Comparison of ENCODE assay signal across 12 cellular contexts in the genomic region with DNA sequence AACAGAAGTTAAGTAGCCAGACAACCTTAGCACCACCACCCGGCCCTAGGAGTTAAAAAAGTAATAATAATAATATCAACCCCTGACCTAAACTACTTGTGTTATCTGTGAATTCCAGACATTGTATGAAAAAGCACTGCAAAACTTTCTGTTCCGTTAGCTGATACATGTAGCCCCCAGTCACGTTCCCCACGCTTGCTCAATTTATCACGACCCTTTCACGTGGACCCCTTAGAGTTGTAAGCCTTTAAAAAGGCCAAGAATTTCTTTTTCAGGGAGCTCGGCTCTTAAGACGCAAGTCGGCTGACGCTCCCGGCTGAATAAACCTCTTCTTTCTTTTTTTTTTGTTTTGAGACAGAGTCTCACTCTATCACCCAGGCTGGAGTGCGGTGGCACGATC. TPM values are rescaled to one million over a fixed set of nuclear protein-coding genes. Genes with fewer than 3 reads are reported as not detected.
DNase-seq lines count a peak whose midpoint lies in the region; ATAC-seq and TF ChIP-seq lines count a peak whose summit lies in the region.
"Not testable (repeated sequence)": the region's sequence is repeated elsewhere in the genome, so short reads cannot be mapped to it uniquely, and the experiment has no call there.
"Had no signal": no experiment of that assay in that cellular context is flagged by ENCODE, and none has a peak within 500 bp of the region (broad histone marks: within the 10 kb centered on the region; RNA-seq: fewer than 3 reads in every experiment).

No MANE protein-coding gene starts in this region.

- intact Hi-C loops in CD4-positive, alpha-beta T cell (cut with DNase I, micrococcal nuclease); testis (cut with DNase I; ENCODE audit: low total_unique reads): not testable (repeated sequence)

- not testable (repeated sequence) for H3K4me3 ChIP-seq in hepatocyte, testis

- not testable (repeated sequence) for H3K4me2 ChIP-seq in hepatocyte

- not testable (repeated sequence) for TF ChIP-seq CTCF in CD4-positive, alpha-beta T cell (IDR thresholded peaks at IDR 0.05); hepatocyte (IDR thresholded peaks at IDR 0.05; ENCODE audit: poor library complexity); mesothelial cell of epicardium (IDR thresholded peaks at IDR 0.05; ENCODE audit: unreplicated experiment); testis (IDR thresholded peaks at IDR 0.05)

- CTCF ChIA-PET in CD4-positive, alpha-beta T cell (lab: Charles Lee): interaction anchor here (4.5 kb wide), 1 partner anchor 12 kb away, joined by 22 read pairs; no protein-coding TSS in a partner anchor

- H3K27ac ChIP-seq in CD4-positive, alpha-beta T cell (ENCODE audit: low read depth, low read length): not testable (repeated sequence)
- H3K27ac ChIP-seq in KOPT-K1 (ENCODE audit: low read depth, low read length, poor library complexity, severe bottlenecking) (peak overlapping the region; percentile 99), hepatocyte (peak overlapping the region; percentile 76), testis (peak overlapping the region; percentile 51 to 60)

- H3K9me2 ChIP-seq in hepatocyte (replicated peaks; ENCODE audit: insufficient read depth): not testable (repeated sequence)

- H3K27ac Mint-ChIP-seq in CD4-positive, alpha-beta T cell: peak overlapping the region; percentile 53
- peak overlapping the region; percentile 63 for H3K27ac Mint-ChIP-seq in T-helper 2 cell treated with Interferon-gamma antibody and Interleukin-4, amounts not matched to agents 5 μg/mL and 100 μg/mL, for 36 hours
- peak overlapping the region; percentile 67 for H3K27ac Mint-ChIP-seq in activated T-cell treated with anti-CD3 and anti-CD28 coated beads, Interleukin-2, amount 50 U/mL, for 24 hours
- H3K27ac Mint-ChIP-seq in activated naive CD4-positive, alpha-beta T cell treated with anti-CD3 and anti-CD28 coated beads, Interleukin-2, amount 50 U/mL, for 24 hours: peak overlapping the region; percentile 30
- H3K27ac Mint-ChIP-seq in mesothelial cell of epicardium: peak overlapping the region; percentile 85

- H3K36me3 Mint-ChIP-seq in CD4-positive, alpha-beta T cell (ENCODE audit: low read depth); T-helper 2 cell treated with Interferon-gamma antibody and Interleukin-4, amounts not matched to agents 5 μg/mL and 100 μg/mL, for 36 hours (ENCODE audit: low read depth); activated T-cell treated with anti-CD3 and anti-CD28 coated beads, Interleukin-2, amount 50 U/mL, for 24 hours (ENCODE audit: low read depth); activated naive CD4-positive, alpha-beta T cell treated with anti-CD3 and anti-CD28 coated beads, Interleukin-2, amount 50 U/mL, for 24 hours; mesothelial cell of epicardium: not testable (repeated sequence)

- POLR2A ChIA-PET in CD4-positive, alpha-beta T cell (lab: Charles Lee): not testable (repeated sequence)

- H3K4me3 Mint-ChIP-seq in CD4-positive, alpha-beta T cell: peak overlapping the region; percentile 31
- peak overlapping the region; percentile 26 for H3K4me3 Mint-ChIP-seq in T-helper 2 cell treated with Interferon-gamma antibody and Interleukin-4, amounts not matched to agents 5 μg/mL and 100 μg/mL, for 36 hours
- H3K4me3 Mint-ChIP-seq in activated T-cell treated with anti-CD3 and anti-CD28 coated beads, Interleukin-2, amount 50 U/mL, for 24 hours; activated naive CD4-positive, alpha-beta T cell treated with anti-CD3 and anti-CD28 coated beads, Interleukin-2, amount 50 U/mL, for 24 hours: not testable (repeated sequence)
- H3K4me3 Mint-ChIP-seq in mesothelial cell of epicardium: peak overlapping the region; percentile 20

- not testable (repeated sequence) for H3K79me2 ChIP-seq in hepatocyte

- H3K9me3 Mint-ChIP-seq in CD4-positive, alpha-beta T cell; T-helper 2 cell treated with Interferon-gamma antibody and Interleukin-4, amounts not matched to agents 5 μg/mL and 100 μg/mL, for 36 hours; activated T-cell treated with anti-CD3 and anti-CD28 coated beads, Interleukin-2, amount 50 U/mL, for 24 hours; activated naive CD4-positive, alpha-beta T cell treated with anti-CD3 and anti-CD28 coated beads, Interleukin-2, amount 50 U/mL, for 24 hours; mesothelial cell of epicardium: not testable (repeated sequence)

- not testable (repeated sequence) for TF ChIP-seq POLR2A in testis (IDR thresholded peaks at IDR 0.05)

- not testable (repeated sequence) for ATAC-seq in CD4-positive, alpha-beta T cell (ENCODE audit: poor library complexity)

- H3K27me3 ChIP-seq in CD4-positive, alpha-beta T cell (ENCODE audit: control insufficient read depth, insufficient read depth, low read length); hepatocyte; testis: not testable (repeated sequence)

- not testable (repeated sequence) for H4K20me1 ChIP-seq in hepatocyte (ENCODE audit: insufficient read depth, poor library complexity, severe bottlenecking)

- not testable (repeated sequence) for H3K36me3 ChIP-seq in KOPT-K1 (ENCODE audit: insufficient read depth, low read length); hepatocyte (replicated peaks; ENCODE audit: insufficient read depth, low read depth); testis (ENCODE audit: low read depth, missing control alignments)

- H3K4me1 ChIP-seq in hepatocyte (ENCODE audit: insufficient read depth) (peaks cover 13% of the 10 kb centered on the region), testis (peaks cover 67% of the 10 kb centered on the region)

- H3K9me3 ChIP-seq in CD4-positive, alpha-beta T cell (ENCODE audit: control insufficient read depth, low read length); KOPT-K1 (ENCODE audit: insufficient read depth, low read length, poor library complexity, severe bottlenecking); hepatocyte (ENCODE audit: low read depth); testis: not testable (repeated sequence)

- not testable (repeated sequence) for H3K27me3 Mint-ChIP-seq in CD4-positive, alpha-beta T cell; T-helper 2 cell treated with Interferon-gamma antibody and Interleukin-4, amounts not matched to agents 5 μg/mL and 100 μg/mL, for 36 hours (ENCODE audit: low read depth); activated T-cell treated with anti-CD3 and anti-CD28 coated beads, Interleukin-2, amount 50 U/mL, for 24 hours; activated naive CD4-positive, alpha-beta T cell treated with anti-CD3 and anti-CD28 coated beads, Interleukin-2, amount 50 U/mL, for 24 hours; mesothelial cell of epicardium (ENCODE audit: low read depth)

- WGBS in hepatocyte (ENCODE audit: low lambda C conversion rate, missing lambda C conversion rate): 75% methylated on average over 13 of the region's 13 CpGs
- 35 to 44% methylated on average over 13 of the region's 13 CpGs for WGBS in testis, 2 donors

- peaks cover 45% of the 10 kb centered on the region for H3K4me1 Mint-ChIP-seq in CD4-positive, alpha-beta T cell (ENCODE audit: low read depth)
- peaks cover 47% of the 10 kb centered on the region for H3K4me1 Mint-ChIP-seq in T-helper 2 cell treated with Interferon-gamma antibody and Interleukin-4, amounts not matched to agents 5 μg/mL and 100 μg/mL, for 36 hours (ENCODE audit: low read depth)
- H3K4me1 Mint-ChIP-seq in activated T-cell treated with anti-CD3 and anti-CD28 coated beads, Interleukin-2, amount 50 U/mL, for 24 hours (ENCODE audit: low read depth): peaks cover 55% of the 10 kb centered on the region
- peaks cover 40% of the 10 kb centered on the region for H3K4me1 Mint-ChIP-seq in activated naive CD4-positive, alpha-beta T cell treated with anti-CD3 and anti-CD28 coated beads, Interleukin-2, amount 50 U/mL, for 24 hours
- peaks cover 38% of the 10 kb centered on the region for H3K4me1 Mint-ChIP-seq in mesothelial cell of epicardium

- H2AFZ ChIP-seq in hepatocyte: not testable (repeated sequence)

- not testable (repeated sequence) for DNase-seq in CD4-positive, alpha-beta T cell; T-helper 2 cell treated with Interferon-gamma antibody and Interleukin-4, amounts not matched to agents 5 μg/mL and 100 μg/mL, for 36 hours (ENCODE audit: low spot score); activated T-cell treated with anti-CD3 and anti-CD28 coated beads, Interleukin-2, amount 50 U/mL, for 24 hours; hepatocyte (ENCODE audit: low spot score); mesothelial cell of epicardium (ENCODE audit: low spot score in 2 of 2, unreplicated experiment in 2 of 2); testis

RNA-seq across cellular contexts. Expression of gene PTPN7, which starts 6.7 kb away (rescaled TPM):
- 100 to 1,000 TPM; 144 to 145 TPM for total RNA-seq in CD4-positive, alpha-beta T cell
- not detected in 2 replicates for total RNA-seq in hepatocyte
- polyA plus RNA-seq in hepatocyte: 0.35 and 0.41 TPM in 2 replicates
- 0.31 to 0.49 TPM (median 0.32 TPM) in 3 replicates for total RNA-seq in mesothelial cell of epicardium
- 100 to 1,000 TPM in 1 of 2 donors, 10 to 100 TPM in 1; 84.1 to 119 TPM for total RNA-seq in testis
- polyA plus RNA-seq in testis (ENCODE audit: insufficient read depth, low read depth, low replicate concordance): 43.0 TPM
- total RNA-seq: GM23338 had no signal
- polyA plus RNA-seq: AG04450, GM23338 had no signal

RNA-seq across cellular contexts. Expression of gene ARL8A, which starts 22.5 kb away (rescaled TPM):
- total RNA-seq in CD4-positive, alpha-beta T cell: 10 to 100 TPM; 73.5 to 73.8 TPM
- 28.9 and 32.7 TPM in 2 replicates for total RNA-seq in hepatocyte
- polyA plus RNA-seq in hepatocyte: 56.0 and 65.9 TPM in 2 replicates
- total RNA-seq in mesothelial cell of epicardium: 73.9 to 79.6 TPM (median 74.4 TPM) in 3 replicates
- 10 to 100 TPM; 63.9 to 80.8 TPM for total RNA-seq in testis
- 46.9 TPM for polyA plus RNA-seq in testis (ENCODE audit: insufficient read depth, low read depth, low replicate concordance)

RNA-seq across cellular contexts. Expression of gene LGR6, which starts 26.5 kb away (rescaled TPM):
- total RNA-seq in CD4-positive, alpha-beta T cell: under 1 TPM; 0.19 to 0.45 TPM
- 0.32 and 0.80 TPM in 2 replicates for total RNA-seq in hepatocyte
- 1.1 and 1.5 TPM in 2 replicates for polyA plus RNA-seq in hepatocyte
- 3.1 to 4.7 TPM (median 3.1 TPM) in 3 replicates for total RNA-seq in mesothelial cell of epicardium
- 1 to 10 TPM; 8.1 to 8.3 TPM for total RNA-seq in testis
- polyA plus RNA-seq in testis (ENCODE audit: insufficient read depth, low read depth, low replicate concordance): 18.4 TPM
- total RNA-seq: A673 had no signal
- polyA plus RNA-seq: AG04450, CD14-positive monocyte had no signal

RNA-seq across cellular contexts. Expression of gene GPR37L1, which starts 44.3 kb away (rescaled TPM):
- not detected for total RNA-seq in CD4-positive, alpha-beta T cell
- total RNA-seq in hepatocyte (under 0.01 TPM in 1 of 2 replicates, not detected in the other), mesothelial cell of epicardium (0.07 to 0.11 TPM (median 0.09 TPM) in 3 replicates), testis (1 to 10 TPM in 1 of 2 donors, under 1 TPM in 1; 0.56 to 1.6 TPM)
- polyA plus RNA-seq in hepatocyte (0.39 and 0.47 TPM in 2 replicates), testis (ENCODE audit: insufficient read depth, low read depth, low replicate concordance) (0.42 TPM)
- total RNA-seq: A673 had no signal
- polyA plus RNA-seq: AG04450 had no signal

Comparison
In these comparisons a context has a peak if more than half of its experiments do, and no peak if none do; other contexts are left out.
1. H3K27ac Mint-ChIP-seq: peak in every context shown above with its lines; median percentile 85 in mesothelial cell of epicardium; 67 in activated T-cell treated with anti-CD3 and anti-CD28 coated beads, Interleukin-2, amount 50 U/mL, for 24 hours; 63 in T-helper 2 cell treated with Interferon-gamma antibody and Interleukin-4, amounts not matched to agents 5 μg/mL and 100 μg/mL, for 36 hours; 53 in CD4-positive, alpha-beta T cell; 30 in activated naive CD4-positive, alpha-beta T cell treated with anti-CD3 and anti-CD28 coated beads, Interleukin-2, amount 50 U/mL, for 24 hours.
2. RNA of gene PTPN7, which starts 6.7 kb away (total RNA-seq): 144 to 145 TPM in CD4-positive, alpha-beta T cell and 84.1 to 119 TPM in testis; 0.31 to 0.49 TPM in mesothelial cell of epicardium and not detected in hepatocyte; every median in the first group is over 10 times any median in the second.